22 cellular contexts compared by ENCODE assay signal in genomic region chr22:28222571-28222970, GRCh38.
"Had no signal": no experiment of that assay in that cellular context is flagged by ENCODE, and none has a peak within 500 bp of the region (broad histone marks: within the 10 kb centered on the region; RNA-seq: fewer than 3 reads in every experiment).

No MANE protein-coding gene starts in this region.

- H3K27ac ChIP-seq: coronary artery, dorsolateral prefrontal cortex, epithelial cell of prostate, esophagus squamous epithelium, gastrocnemius medialis, heart right ventricle, left lung, lower lobe of right lung had no signal

- H3K4me3 ChIP-seq: coronary artery, dorsolateral prefrontal cortex, esophagus squamous epithelium, gastrocnemius medialis, heart right ventricle, left lung, lower lobe of right lung, mucosa of descending colon had no signal

- H3K4me1 ChIP-seq: gastrocnemius medialis, left lung had no signal

- H3K9me3 ChIP-seq: esophagus squamous epithelium, gastrocnemius medialis, heart right ventricle, left lung, lower lobe of right lung, mucosa of descending colon had no signal

- H3K36me3 ChIP-seq: esophagus squamous epithelium, gastrocnemius medialis, heart right ventricle, left lung, lower lobe of right lung had no signal

- ATAC-seq: esophagus mucosa; gastrocnemius medialis; left lung; lower lobe of right lung; mucosa of descending colon; naive thymus-derived CD8-positive, alpha-beta T cell had no signal

- H3K27me3 ChIP-seq: dorsolateral prefrontal cortex, esophagus squamous epithelium, gastrocnemius medialis, heart right ventricle, left lung had no signal

- DNase-seq: dermis blood vessel endothelial cell; dorsolateral prefrontal cortex; effector CD4-positive, alpha-beta T cell; effector memory CD4-positive, alpha-beta T cell; erythroblast; esophagus squamous epithelium; foreskin melanocyte; gastrocnemius medialis; glutamatergic neuron; heart right ventricle; hippocampal formation; left cardiac atrium; left lung; left ventricle myocardium superior; lower lobe of right lung; mesendoderm; mucosa of descending colon; naive B cell; naive thymus-derived CD8-positive, alpha-beta T cell had no signal
